Comparison of ENCODE assay signal across 30 cellular contexts in the genomic region with DNA sequence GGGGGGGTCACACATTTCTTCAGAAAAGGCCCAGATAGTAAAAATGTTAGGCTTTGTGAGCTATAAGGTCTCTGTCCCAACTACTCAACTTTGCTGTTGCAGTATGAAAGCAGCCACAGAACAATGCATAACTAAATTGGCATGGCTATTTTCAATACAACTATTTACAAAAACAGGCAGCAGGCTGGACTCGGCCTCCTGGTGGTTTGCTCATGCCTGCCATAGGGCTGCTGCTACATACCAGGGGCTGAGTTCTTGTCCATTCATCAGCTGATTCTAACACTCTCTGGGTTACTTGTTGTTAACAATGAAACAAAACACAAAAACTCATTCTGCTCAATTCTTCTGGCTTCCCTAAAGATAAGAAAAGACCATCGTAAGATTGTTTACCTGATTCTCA.
"Had no signal": no experiment of that assay in that cellular context is flagged by ENCODE, and none has a peak within 500 bp of the region (broad histone marks: within the 10 kb centered on the region; RNA-seq: fewer than 3 reads in every experiment).

No MANE protein-coding gene starts in this region.

- H3K4me1 Mint-ChIP-seq: activated CD4-positive, alpha-beta T cell treated with anti-CD3 and anti-CD28 coated beads for 36 hours; naive B cell; nephron progenitor cell; stimulated activated naive CD8-positive, alpha-beta T cell treated with anti-CD3 and anti-CD28 coated beads, Interleukin-15, amount 100 ng/mL, for 72 hours had no signal

- H3K36me3 ChIP-seq: adrenal gland, gastroesophageal sphincter, left ventricle myocardium inferior, neutrophil, ovary, right lobe of liver, suprapubic skin, tibial nerve had no signal

- H3K9me3 ChIP-seq: adrenal gland, gastroesophageal sphincter, left ventricle myocardium inferior, neutrophil, ovary, right lobe of liver, suprapubic skin, tibial nerve had no signal

- H3K27ac ChIP-seq: adrenal gland, epithelial cell of prostate, gastroesophageal sphincter, hepatocyte, left ventricle myocardium inferior, neutrophil, ovary, right lobe of liver, skin epidermis, suprapubic skin, tibial nerve had no signal

- H3K27ac Mint-ChIP-seq: activated CD4-positive, alpha-beta T cell treated with anti-CD3 and anti-CD28 coated beads for 36 hours; activated naive CD8-positive, alpha-beta T cell; naive B cell; nephron progenitor cell; progenitor cell of endocrine pancreas; stimulated activated naive CD8-positive, alpha-beta T cell treated with anti-CD3 and anti-CD28 coated beads, Interleukin-15, amount 100 ng/mL, for 72 hours had no signal

- H3K27me3 ChIP-seq: adrenal gland, gastroesophageal sphincter, hepatocyte, neutrophil, ovary, right lobe of liver, suprapubic skin, tibial nerve had no signal

- H3K4me1 ChIP-seq: adrenal gland, gastroesophageal sphincter, left ventricle myocardium inferior, right lobe of liver, suprapubic skin, tibial nerve had no signal

- DNase-seq: activated CD4-positive, alpha-beta T cell treated with anti-CD3 and anti-CD28 coated beads for 36 hours; activated CD4-positive, alpha-beta T cell treated with anti-CD3 and anti-CD28 coated beads, Interleukin-2, amount 50 U/mL, for 4 hours; activated CD4-positive, CD25-positive, alpha-beta regulatory T cell; activated effector memory CD4-positive, alpha-beta T cell treated with Interleukin-2 at 50 U/mL for 16 hours; activated naive CD4-positive, alpha-beta T cell treated with Interleukin-2 at 50 U/mL for 16 hours; activated T-cell treated with anti-CD3 and anti-CD28 coated beads for 4 hours; adrenal gland; aorta; caudate nucleus; dermis blood vessel endothelial cell; effector CD4-positive, alpha-beta T cell; islet precursor cell; left ventricle myocardium inferior; naive B cell; nephron progenitor cell; ovary; right lobe of liver; stimulated activated CD4-positive, alpha-beta T cell treated with anti-CD3 and anti-CD28 coated beads, Interleukin-12 subunit alpha, Interleukin-12 subunit beta, amount 100 ng/mL, for 4 hours; stimulated activated CD4-positive, alpha-beta T cell treated with anti-CD3 and anti-CD28 coated beads, Interleukin-4, amount 100 ng/mL, for 1 hour; stimulated activated naive CD8-positive, alpha-beta T cell treated with anti-CD3 and anti-CD28 coated beads, Interleukin-15, amount 100 ng/mL, for 72 hours; T-helper 1 cell had no signal

- H3K9me3 Mint-ChIP-seq: naive B cell; nephron progenitor cell; stimulated activated naive CD8-positive, alpha-beta T cell treated with anti-CD3 and anti-CD28 coated beads, Interleukin-15, amount 100 ng/mL, for 72 hours had no signal

- ATAC-seq: activated CD4-positive, alpha-beta T cell treated with anti-CD3 and anti-CD28 coated beads for 36 hours; gastroesophageal sphincter; right lobe of liver had no signal

- H3K36me3 Mint-ChIP-seq: activated naive CD8-positive, alpha-beta T cell; naive B cell had no signal

- H3K4me3 ChIP-seq: adrenal gland, gastroesophageal sphincter, hepatocyte, left ventricle myocardium inferior, ovary, right lobe of liver, skin epidermis, suprapubic skin, tibial nerve had no signal

- H3K4me3 Mint-ChIP-seq: activated CD4-positive, alpha-beta T cell treated with anti-CD3 and anti-CD28 coated beads for 36 hours; activated naive CD8-positive, alpha-beta T cell; nephron progenitor cell; stimulated activated naive CD8-positive, alpha-beta T cell treated with anti-CD3 and anti-CD28 coated beads, Interleukin-15, amount 100 ng/mL, for 72 hours had no signal

- H3K27me3 Mint-ChIP-seq: activated CD4-positive, alpha-beta T cell treated with anti-CD3 and anti-CD28 coated beads for 36 hours; activated naive CD8-positive, alpha-beta T cell; stimulated activated naive CD8-positive, alpha-beta T cell treated with anti-CD3 and anti-CD28 coated beads, Interleukin-15, amount 100 ng/mL, for 72 hours had no signal
